ENCODE assay signal across 21 cellular contexts in genomic region chr11:71971676-71972075, GRCh38. TPM values are rescaled to one million over a fixed set of nuclear protein-coding genes. Genes with fewer than 3 reads are reported as not detected.
DNase-seq lines count a peak whose midpoint lies in the region; ATAC-seq, FAIRE-seq and TF ChIP-seq lines count a peak whose summit lies in the region.
"Had no signal": no experiment of that assay in that cellular context is flagged by ENCODE, and none has a peak within 500 bp of the region (broad histone marks: within the 10 kb centered on the region; RNA-seq: fewer than 3 reads in every experiment).

No MANE protein-coding gene starts in this region.

- TF ChIP-seq POLR2A in IMR-90 (IDR thresholded peaks at IDR 0.05; ENCODE audit: low read depth, low read length) (no peak), HepG2 (IDR thresholded peaks at IDR 0.05; ENCODE audit: insufficient read depth in 1 of 2, low read depth in 2 of 2, low read length in 2 of 2) (no peak)

- no peak overlapping the region for H3K9ac ChIP-seq in IMR-90 (ENCODE audit: low read depth, low read length)
- H3K9ac ChIP-seq in HepG2 (ENCODE audit: insufficient read depth, low read depth, low read length), result no peak overlapping the region
- H3K9ac ChIP-seq: BLaER1, KMS-11 had no signal

- no peak overlapping the region for H3K4me3 ChIP-seq in IMR-90 (ENCODE audit: insufficient read depth, low read depth, low read length)
- no peak overlapping the region for H3K4me3 ChIP-seq in HepG2 (replicated peaks in 1 of 3; ENCODE audit: insufficient read depth in 1 of 3, low read depth in 2 of 3, low read length in 3 of 3)
- H3K4me3 ChIP-seq: BLaER1 had no signal

- H2BK20ac ChIP-seq in IMR-90 (ENCODE audit: low read depth, low read length), result no peak overlapping the region

- CTCF ChIA-PET in IMR-90 (lab: Yijun Ruan, JAX), result no interaction called here
- CTCF ChIA-PET in HepG2 (lab: Yijun Ruan, JAX; ENCODE audit: low intra/inter-chr PET ratio, low total read pairs), result no interaction called here

- H3K79me1 ChIP-seq in IMR-90 (ENCODE audit: low read depth in 1 of 2, low read length in 2 of 2), result peaks cover 4 to 16% of the 10 kb centered on the region in 2 experiments; a peak in 2 of 4 replicates

- no CpG with 5 or more reads among the region's 2 CpGs for WGBS in IMR-90 (ENCODE audit: extremely low coverage in 2 of 2, insufficient read length in 1 of 2), 2 experiments
- WGBS in HepG2 (ENCODE audit: low lambda C conversion rate), result 99% methylated on average over 2 of the region's 2 CpGs

- H2AK9ac ChIP-seq in IMR-90 (replicated peaks; ENCODE audit: low read depth, low read length, poor library complexity), result no peak overlapping the region

- no peak overlapping the region for H2AFZ ChIP-seq in IMR-90 (replicated peaks; ENCODE audit: low read length, poor library complexity)
- H2AFZ ChIP-seq in HepG2 (ENCODE audit: low read length), result no peak overlapping the region

- no peak overlapping the region for H4K8ac ChIP-seq in IMR-90 (ENCODE audit: low read depth in 2 of 2, low read length in 2 of 2)

- no peaks in the 10 kb centered on the region; the same call in 1 of the 2 replicates for H3K9me1 ChIP-seq in IMR-90 (ENCODE audit: insufficient read depth, low read length)

- H2BK15ac ChIP-seq in IMR-90 (ENCODE audit: low read depth, low read length), result no peak overlapping the region

- H3K4me1 ChIP-seq in IMR-90 (ENCODE audit: control insufficient read depth, insufficient read depth, low read length) (0 out of 2 replicates have a peak, but pooled peaks cover 2% of the 10 kb centered on the region), HepG2 (ENCODE audit: insufficient read depth, low read length) (no peaks in the 10 kb centered on the region)
- H3K4me1 ChIP-seq: BLaER1 had no signal

- FAIRE-seq in HepG2 (lab: Jason Lieb, UNC), result no peak
- FAIRE-seq: D721Med had no signal

- peaks cover 2% of the 10 kb centered on the region for H3K79me2 ChIP-seq in HepG2 (ENCODE audit: insufficient read depth, low read length)

- dilution Hi-C loops in IMR-90 (cut with HindIII; ENCODE audit: low sequenced_read_pairs, unreplicated experiment), result no loop called here

- TF ChIP-seq EP300 in HepG2 (IDR thresholded peaks at IDR 0.05; ENCODE audit: low read depth in 2 of 2, low read length in 2 of 2) (no peak), HepG2 (CRISPR knock-in tag; IDR thresholded peaks at IDR 0.05; ENCODE audit: borderline replicate concordance) (no peak)

- no peak overlapping the region for H4K91ac ChIP-seq in IMR-90 (ENCODE audit: insufficient read depth, low read depth, low read length)

- H4K20me1 ChIP-seq in IMR-90 (ENCODE audit: insufficient read depth, low read length) (no peaks in the 10 kb centered on the region; the same call in 1 of the 2 replicates), HepG2 (ENCODE audit: insufficient read depth, low read length) (no peaks in the 10 kb centered on the region)
- H4K20me1 ChIP-seq: BLaER1 had no signal

- no peak overlapping the region for H3K14ac ChIP-seq in IMR-90 (replicated peaks; ENCODE audit: low read depth, low read length)

- H2BK5ac ChIP-seq in IMR-90 (ENCODE audit: low read depth, low read length, poor library complexity, severe bottlenecking), result no peak overlapping the region

- H3K4me2 ChIP-seq in IMR-90 (ENCODE audit: low read depth, low read length), result no peak overlapping the region
- no peak overlapping the region for H3K4me2 ChIP-seq in HepG2 (ENCODE audit: low read depth, low read length)
- H3K4me2 ChIP-seq: BLaER1, KMS-11 had no signal

- H3K9me3 ChIP-seq in IMR-90 (ENCODE audit: control insufficient read depth, insufficient read depth, low read length) (no peaks in the 10 kb centered on the region), T-helper 17 cell (ENCODE audit: control insufficient read depth, low read length, poor library complexity, severe bottlenecking) (no peaks in the 10 kb centered on the region), HepG2 (ENCODE audit: low read length) (no peaks in the 10 kb centered on the region)
- H3K9me3 ChIP-seq: BLaER1 had no signal

- H3K4ac ChIP-seq in IMR-90 (ENCODE audit: low read depth, low read length), result no peak overlapping the region

- no peak overlapping the region for H2AK5ac ChIP-seq in IMR-90 (ENCODE audit: low read depth, low read length)

- no peak overlapping the region for H3K56ac ChIP-seq in IMR-90 (ENCODE audit: extremely low read depth, insufficient read depth, low read length)

- no peak overlapping the region for H3K4me3 Mint-ChIP-seq in T-helper 17 cell
- H3K4me3 Mint-ChIP-seq: CD4-positive, CD25-positive, alpha-beta regulatory T cell had no signal

- no peak overlapping the region for H3K27ac ChIP-seq in IMR-90 (ENCODE audit: insufficient read depth, low read length)
- no peak overlapping the region for H3K27ac ChIP-seq in HepG2 (ENCODE audit: extremely low read length, insufficient read depth, low read length)
- H3K27ac ChIP-seq: 22Rv1, BLaER1, KMS-11 had no signal

- no peak overlapping the region for H4K5ac ChIP-seq in IMR-90 (ENCODE audit: low read depth, low read length)

- no peak overlapping the region for H3K18ac ChIP-seq in IMR-90 (ENCODE audit: low read depth, low read length)

- TF ChIP-seq RAD21 in IMR-90 (IDR thresholded peaks at IDR 0.05; ENCODE audit: low read length) (no peak), HepG2 (CRISPR knock-in tag; IDR thresholded peaks at IDR 0.05) (no peak)

- POLR2A ChIA-PET in IMR-90 (lab: Charles Lee; ENCODE audit: unreplicated experiment) (no interaction called here), HepG2 (lab: Yijun Ruan, JAX) (no interaction called here)

- H3K27me3 ChIP-seq in IMR-90 (ENCODE audit: control insufficient read depth, insufficient read depth, low read length) (no peaks in the 10 kb centered on the region), HepG2 (ENCODE audit: control insufficient read depth in 1 of 2, insufficient read depth in 2 of 2, low read length in 2 of 2) (no peaks in the 10 kb centered on the region)
- H3K27me3 ChIP-seq: BLaER1 had no signal

- no peaks in the 10 kb centered on the region for H3K27me3 Mint-ChIP-seq in T-helper 17 cell
- H3K27me3 Mint-ChIP-seq: CD4-positive, CD25-positive, alpha-beta regulatory T cell had no signal

- peaks cover 8% of the 10 kb centered on the region for H3K36me3 Mint-ChIP-seq in T-helper 17 cell (ENCODE audit: low read depth)

- peaks cover 6% of the 10 kb centered on the region for H3K4me1 Mint-ChIP-seq in T-helper 17 cell
- H3K4me1 Mint-ChIP-seq: CD4-positive, CD25-positive, alpha-beta regulatory T cell had no signal

- ATAC-seq in IMR-90 (ENCODE audit: low read depth), result no peak
- no peak for ATAC-seq in T-helper 17 cell
- no peak for ATAC-seq in HepG2
- ATAC-seq in GM21360 (IDR thresholded peaks at IDR 0.05; ENCODE audit: unreplicated experiment), result no peak

- no peak for TF ChIP-seq CTCF in IMR-90 (conservative IDR thresholded peaks at IDR 0.05; ENCODE audit: low read depth, low read length)
- TF ChIP-seq CTCF in HepG2 (CRISPR knock-in tag; IDR thresholded peaks at IDR 0.05), result no peak

- intact Hi-C loops in IMR-90 (cut with micrococcal nuclease) (no loop called here), HepG2 (cut with micrococcal nuclease; ENCODE audit: unreplicated experiment) (no loop called here)

- H3K36me3 ChIP-seq in IMR-90 (ENCODE audit: control insufficient read depth, insufficient read depth, low read length), result peaks cover 10% of the 10 kb centered on the region; the same call in 1 of the 2 replicates
- peaks cover 9 to 31% of the 10 kb centered on the region in 2 experiments; a peak in 4 of 5 replicates for H3K36me3 ChIP-seq in HepG2 (replicated peaks in 1 of 2; ENCODE audit: control insufficient read depth in 1 of 2, insufficient read depth in 2 of 2, low read length in 2 of 2)

- H3K23ac ChIP-seq in IMR-90 (ENCODE audit: low read depth, low read length), result no peak overlapping the region

- no peak overlapping the region for H2BK120ac ChIP-seq in IMR-90 (ENCODE audit: low read depth, low read length)

- in situ Hi-C loops in IMR-90 (cut with MboI; ENCODE audit: low sequenced_read_pairs) (no loop called here), HepG2 (cut with HindIII; ENCODE audit: extremely low pct_ligation_motif_present, low pct_unique_long_range_greater_than_20kb) (no loop called here)

- peak overlapping the region; percentile 32 for H3K27ac Mint-ChIP-seq in T-helper 17 cell
- H3K27ac Mint-ChIP-seq: CD4-positive, CD25-positive, alpha-beta regulatory T cell had no signal

- DNase-seq in NCI-H2171 treated with DMSO at 0.1 percent for 48 hours (lab: John Stamatoyannopoulos, UW) (peak; percentile 37), NCI-H2171 (lab: John Stamatoyannopoulos, UW) (no peak), IMR-90 (no peak), T-helper 17 cell (no peak), HepG2 (ENCODE audit: low spot score) (no peak), HK-2 (ENCODE audit: unreplicated experiment) (no peak)
- no peak for DNase-seq in NK-92 treated with Interleukin-12 subunit alpha and Interleukin-12 subunit beta, amount 100 ng/mL, for 24 hours (lab: John Stamatoyannopoulos, UW)
- DNase-seq: CD4-positive, CD25-positive, alpha-beta regulatory T cell; NCI-H1048; NCI-H1417; NCI-H187; NCI-H2081 treated with DMSO at 0.1 percent for 48 hours; NCI-H524 treated with DMSO at 0.1 percent for 48 hours; NCI-H774; SHP77 treated with DMSO at 0.1 percent for 48 hours; T-helper 1 cell had no signal

- BruUV-seq in IMR-90 (replicated peaks; lab: Mats Ljungman, UMichigan), result no TSS peak
- no TSS peak for BruUV-seq in HepG2 (replicated peaks; lab: Mats Ljungman, UMichigan)

RNA-seq across cellular contexts. Expression of gene IL18BP, which starts 27.0 kb away (rescaled TPM):
- 0.83 and 0.90 TPM in 2 replicates for total RNA-seq in IMR-90 (2012; rRNA removed)
- polyA plus RNA-seq in IMR-90 (2012; rRNA removed), result 3.2 and 3.7 TPM in 2 replicates
- 0.55 and 0.79 TPM in 2 replicates for polyA plus RNA-seq in IMR-90 (2012; cell fraction: cytosol; rRNA removed)
- 41.8 and 42.5 TPM in 2 replicates for polyA plus RNA-seq in IMR-90 (2012; cell fraction: nucleus; rRNA removed; ENCODE audit: low replicate concordance)
- total RNA-seq in T-helper 17 cell, result 10 to 100 TPM; 25.7 to 28.0 TPM
- total RNA-seq in HepG2 (2016; rRNA removed; fragmentation: Illumina TruSeq; extraction: Trizol), result 1.0 and 4.1 TPM in 2 replicates
- total RNA-seq in HepG2 (2016; cell fraction: cytosol; rRNA removed; fragmentation: Illumina TruSeq; extraction: Trizol; ENCODE audit: low read depth), result 0.40 and 0.44 TPM in 2 replicates
- total RNA-seq in HepG2 (2016; cell fraction: insoluble cytoplasmic fraction; rRNA removed; fragmentation: Illumina TruSeq; extraction: Trizol), result 0.56 and 5.0 TPM in 2 replicates
- 0.83 and 0.93 TPM in 2 replicates for total RNA-seq in HepG2 (2016; cell fraction: membrane; rRNA removed; fragmentation: Illumina TruSeq; extraction: Trizol)
- 9.0 and 13.2 TPM in 2 replicates for total RNA-seq in HepG2 (2016; cell fraction: nucleus; rRNA removed; fragmentation: Illumina TruSeq; extraction: Trizol)
- polyA plus RNA-seq in HepG2 (2011; rRNA removed), result 12.6 and 12.8 TPM in 2 replicates
- polyA plus RNA-seq in HepG2 (2011; cell fraction: cytosol; rRNA removed), result 2.0 and 3.4 TPM in 2 replicates
- polyA plus RNA-seq in HepG2 (2011; cell fraction: nucleus; rRNA removed), result 74.1 and 107 TPM in 2 replicates
- polyA plus RNA-seq in HepG2 (2012), result 6.4 and 9.6 TPM in 2 replicates
- 0.65 and 0.94 TPM in 2 replicates for polyA plus RNA-seq in HepG2 (2016; cell fraction: cytosol; fragmentation: Illumina TruSeq; extraction: Trizol; ENCODE audit: low read depth)
- polyA plus RNA-seq in HepG2 (2016; cell fraction: insoluble cytoplasmic fraction; fragmentation: Illumina TruSeq; extraction: Trizol; ENCODE audit: low read depth), result 0.89 and 1.3 TPM in 2 replicates
- 1.1 and 1.4 TPM in 2 replicates for polyA plus RNA-seq in HepG2 (2016; cell fraction: membrane; fragmentation: Illumina TruSeq; extraction: Trizol; ENCODE audit: low read depth)
- polyA plus RNA-seq in HepG2 (2016; cell fraction: nucleus; fragmentation: Illumina TruSeq; extraction: Trizol; ENCODE audit: insufficient read depth, low read depth), result 40.3 and 43.0 TPM in 2 replicates
- polyA minus RNA-seq in HepG2 (2011; rRNA and poly(A)+ RNA removed; ENCODE audit: low replicate concordance), result 13.0 and 17.5 TPM in 2 replicates
- polyA minus RNA-seq in HepG2 (2011; cell fraction: cytosol; rRNA and poly(A)+ RNA removed), result 1.2 and 1.4 TPM in 2 replicates
- 18.8 and 20.0 TPM in 2 replicates for polyA minus RNA-seq in HepG2 (2011; cell fraction: nucleus; rRNA and poly(A)+ RNA removed)

RNA-seq across cellular contexts. Expression of gene RNF121, which starts 42.8 kb away (rescaled TPM):
- total RNA-seq in IMR-90 (2012; rRNA removed) (65.8 and 88.7 TPM in 2 replicates), T-helper 17 cell (10 to 100 TPM; 15.7 to 23.4 TPM), HepG2 (2016; rRNA removed; fragmentation: Illumina TruSeq; extraction: Trizol) (18.9 and 28.6 TPM in 2 replicates)
- polyA plus RNA-seq in IMR-90 (2012; rRNA removed) (43.0 and 43.4 TPM in 2 replicates), HepG2 (2011; rRNA removed) (41.9 and 44.3 TPM in 2 replicates)
- 31.7 and 47.6 TPM in 2 replicates for polyA plus RNA-seq in IMR-90 (2012; cell fraction: cytosol; rRNA removed)
- polyA plus RNA-seq in IMR-90 (2012; cell fraction: nucleus; rRNA removed; ENCODE audit: low replicate concordance), result 60.6 and 83.6 TPM in 2 replicates
- total RNA-seq in HepG2 (2016; cell fraction: cytosol; rRNA removed; fragmentation: Illumina TruSeq; extraction: Trizol; ENCODE audit: low read depth), result 8.5 and 9.6 TPM in 2 replicates
- 16.8 and 27.6 TPM in 2 replicates for total RNA-seq in HepG2 (2016; cell fraction: insoluble cytoplasmic fraction; rRNA removed; fragmentation: Illumina TruSeq; extraction: Trizol)
- total RNA-seq in HepG2 (2016; cell fraction: membrane; rRNA removed; fragmentation: Illumina TruSeq; extraction: Trizol), result 14.5 and 17.2 TPM in 2 replicates
- 42.0 and 47.9 TPM in 2 replicates for total RNA-seq in HepG2 (2016; cell fraction: nucleus; rRNA removed; fragmentation: Illumina TruSeq; extraction: Trizol)
- polyA plus RNA-seq in HepG2 (2011; cell fraction: cytosol; rRNA removed), result 25.0 and 29.9 TPM in 2 replicates
- 100 and 122 TPM in 2 replicates for polyA plus RNA-seq in HepG2 (2011; cell fraction: nucleus; rRNA removed)
- polyA plus RNA-seq in HepG2 (2012), result 30.5 and 30.7 TPM in 2 replicates
- 6.6 and 7.8 TPM in 2 replicates for polyA plus RNA-seq in HepG2 (2016; cell fraction: cytosol; fragmentation: Illumina TruSeq; extraction: Trizol; ENCODE audit: low read depth)
- polyA plus RNA-seq in HepG2 (2016; cell fraction: insoluble cytoplasmic fraction; fragmentation: Illumina TruSeq; extraction: Trizol; ENCODE audit: low read depth), result 16.9 and 18.4 TPM in 2 replicates
- 12.1 and 14.4 TPM in 2 replicates for polyA plus RNA-seq in HepG2 (2016; cell fraction: membrane; fragmentation: Illumina TruSeq; extraction: Trizol; ENCODE audit: low read depth)
- polyA plus RNA-seq in HepG2 (2016; cell fraction: nucleus; fragmentation: Illumina TruSeq; extraction: Trizol; ENCODE audit: insufficient read depth, low read depth), result 57.4 and 74.3 TPM in 2 replicates
- polyA minus RNA-seq in HepG2 (2011; rRNA and poly(A)+ RNA removed; ENCODE audit: low replicate concordance), result 76.8 and 102 TPM in 2 replicates
- 13.9 and 20.8 TPM in 2 replicates for polyA minus RNA-seq in HepG2 (2011; cell fraction: cytosol; rRNA and poly(A)+ RNA removed)
- polyA minus RNA-seq in HepG2 (2011; cell fraction: nucleus; rRNA and poly(A)+ RNA removed), result 80.1 TPM in 2 replicates

RNA-seq across cellular contexts. Expression of gene XNDC1N, which starts 43.3 kb away (rescaled TPM):
- 7.2 and 8.8 TPM in 2 replicates for total RNA-seq in IMR-90 (2012; rRNA removed)
- 2.0 and 2.5 TPM in 2 replicates for polyA plus RNA-seq in IMR-90 (2012; rRNA removed)
- 1.3 and 1.9 TPM in 2 replicates for polyA plus RNA-seq in IMR-90 (2012; cell fraction: cytosol; rRNA removed)
- 2.8 and 9.3 TPM in 2 replicates for polyA plus RNA-seq in IMR-90 (2012; cell fraction: nucleus; rRNA removed; ENCODE audit: low replicate concordance)
- 10 to 100 TPM; 16.4 to 16.6 TPM for total RNA-seq in T-helper 17 cell
- total RNA-seq in HepG2 (2016; rRNA removed; fragmentation: Illumina TruSeq; extraction: Trizol), result 6.3 and 7.5 TPM in 2 replicates
- 3.3 and 3.9 TPM in 2 replicates for total RNA-seq in HepG2 (2016; cell fraction: cytosol; rRNA removed; fragmentation: Illumina TruSeq; extraction: Trizol; ENCODE audit: low read depth)
- total RNA-seq in HepG2 (2016; cell fraction: insoluble cytoplasmic fraction; rRNA removed; fragmentation: Illumina TruSeq; extraction: Trizol), result 6.2 and 8.6 TPM in 2 replicates
- total RNA-seq in HepG2 (2016; cell fraction: membrane; rRNA removed; fragmentation: Illumina TruSeq; extraction: Trizol), result 2.8 and 3.2 TPM in 2 replicates
- 26.2 and 30.4 TPM in 2 replicates for total RNA-seq in HepG2 (2016; cell fraction: nucleus; rRNA removed; fragmentation: Illumina TruSeq; extraction: Trizol)
- polyA plus RNA-seq in HepG2 (2011; rRNA removed), result 2.7 and 3.4 TPM in 2 replicates
- polyA plus RNA-seq in HepG2 (2011; cell fraction: cytosol; rRNA removed), result 1.9 and 2.0 TPM in 2 replicates
- 9.8 and 10.5 TPM in 2 replicates for polyA plus RNA-seq in HepG2 (2011; cell fraction: nucleus; rRNA removed)
- polyA plus RNA-seq in HepG2 (2012), result 1.8 and 3.0 TPM in 2 replicates
- 0.81 and 1.0 TPM in 2 replicates for polyA plus RNA-seq in HepG2 (2016; cell fraction: cytosol; fragmentation: Illumina TruSeq; extraction: Trizol; ENCODE audit: low read depth)
- polyA plus RNA-seq in HepG2 (2016; cell fraction: insoluble cytoplasmic fraction; fragmentation: Illumina TruSeq; extraction: Trizol; ENCODE audit: low read depth), result 3.4 and 3.6 TPM in 2 replicates
- 0.71 and 2.2 TPM in 2 replicates for polyA plus RNA-seq in HepG2 (2016; cell fraction: membrane; fragmentation: Illumina TruSeq; extraction: Trizol; ENCODE audit: low read depth)
- polyA plus RNA-seq in HepG2 (2016; cell fraction: nucleus; fragmentation: Illumina TruSeq; extraction: Trizol; ENCODE audit: insufficient read depth, low read depth), result 7.4 and 7.6 TPM in 2 replicates
- 11.7 and 28.4 TPM in 2 replicates for polyA minus RNA-seq in HepG2 (2011; rRNA and poly(A)+ RNA removed; ENCODE audit: low replicate concordance)
- polyA minus RNA-seq in HepG2 (2011; cell fraction: cytosol; rRNA and poly(A)+ RNA removed), result 2.0 and 3.7 TPM in 2 replicates
- polyA minus RNA-seq in HepG2 (2011; cell fraction: nucleus; rRNA and poly(A)+ RNA removed), result 40.4 and 41.6 TPM in 2 replicates
